11 cellular contexts compared by ENCODE assay signal in the genomic region with DNA sequence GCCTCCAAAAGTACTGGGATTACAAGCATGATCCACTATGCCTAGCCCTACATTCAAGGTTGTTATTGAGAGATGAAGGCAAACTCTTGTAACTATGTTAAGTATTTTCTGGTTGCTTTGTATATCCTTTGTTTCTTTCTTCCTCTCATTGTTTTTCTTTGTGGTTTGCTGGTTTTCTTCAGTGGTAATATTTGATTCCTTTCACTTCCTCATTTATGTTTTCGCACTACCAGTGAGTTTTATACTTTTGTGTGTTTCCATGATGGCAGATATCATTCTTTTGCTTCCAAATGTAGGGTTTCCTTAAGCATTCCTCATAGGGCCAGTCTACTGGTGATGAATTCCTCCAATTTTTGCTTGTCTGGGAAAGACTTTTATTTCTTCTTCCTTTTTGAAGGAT.
A peak's percentile ranks its signal among the peaks of the same experiment; 100 is the strongest.
DNase-seq lines count a peak whose midpoint lies in the region; ATAC-seq, FAIRE-seq and TF ChIP-seq lines count a peak whose summit lies in the region.
"Had no signal": no experiment of that assay in that cellular context is flagged by ENCODE, and none has a peak within 500 bp of the region (broad histone marks: within the 10 kb centered on the region; RNA-seq: fewer than 3 reads in every experiment).

No MANE protein-coding gene starts in this region.

- DNase-seq in CD1c-positive myeloid dendritic cell (ENCODE audit: extremely low spot score), result peak; percentile 19
- no peak for DNase-seq in T-cell
- DNase-seq in H54 (ENCODE audit: insufficient read length, low spot score), result no peak
- DNase-seq in neural progenitor cell (ENCODE audit: low spot score), result no peak
- no peak for DNase-seq in Caco-2
- DNase-seq in NCI-H526 (lab: John Stamatoyannopoulos, UW), result no peak
- DNase-seq: right lobe of liver, SHP77, tibial artery had no signal

- TF ChIP-seq CTCF in neural progenitor cell (IDR thresholded peaks at IDR 0.05) (no peak), Caco-2 (IDR thresholded peaks at IDR 0.05; ENCODE audit: insufficient read depth in 1 of 2, low read depth in 1 of 2, low read length in 1 of 2, severe bottlenecking in 1 of 2, unreplicated experiment in 1 of 2) (no peak)

- H3K27me3 Mint-ChIP-seq in T-cell (no peaks in the 10 kb centered on the region), neural progenitor cell (ENCODE audit: insufficient read depth, low read depth) (no peaks in the 10 kb centered on the region), Caco-2 (ENCODE audit: insufficient read depth, unreplicated experiment) (no peaks in the 10 kb centered on the region)

- CTCF ChIA-PET in T-cell (lab: Charles Lee), result interaction anchor here in 1 of 2 donors (1.0 kb wide), 1 partner anchor 22 kb away, joined by 3 read pairs; no protein-coding TSS in a partner anchor
- CTCF ChIA-PET in Caco-2 (lab: Charles Lee), result no interaction called here

- H3K9me3 Mint-ChIP-seq in T-cell (peaks cover 26 to 52% (median 33%) of the 10 kb centered on the region in 3 donors), neural progenitor cell (peaks cover 74% of the 10 kb centered on the region), Caco-2 (ENCODE audit: unreplicated experiment) (peaks cover 51% of the 10 kb centered on the region)

- H3K36me3 ChIP-seq in neural progenitor cell, result no peaks in the 10 kb centered on the region
- H3K36me3 ChIP-seq in Caco-2 (ENCODE audit: control insufficient read depth, insufficient read depth, low read length), result no peaks in the 10 kb centered on the region; the same call in 1 of the 2 replicates
- H3K36me3 ChIP-seq: right lobe of liver, tibial artery had no signal

- H3K4me1 Mint-ChIP-seq in T-cell, result peaks cover 73 to 90% (median 89%) of the 10 kb centered on the region in 3 donors
- H3K4me1 Mint-ChIP-seq in neural progenitor cell, result peaks cover 5% of the 10 kb centered on the region
- H3K4me1 Mint-ChIP-seq in Caco-2 (ENCODE audit: low read depth, unreplicated experiment), result peaks cover 15% of the 10 kb centered on the region

- no peak for FAIRE-seq in H54 (lab: Jason Lieb, UNC)

- H3K27me3 ChIP-seq in neural progenitor cell, result no peaks in the 10 kb centered on the region
- no peaks in the 10 kb centered on the region for H3K27me3 ChIP-seq in Caco-2 (replicated peaks; ENCODE audit: control insufficient read depth, insufficient read depth, low read length)
- H3K27me3 ChIP-seq: right lobe of liver, tibial artery had no signal

- H3K79me2 ChIP-seq in neural progenitor cell (ENCODE audit: low read depth), result peaks cover 97% of the 10 kb centered on the region

- intact Hi-C loops in Caco-2 (cut with micrococcal nuclease; ENCODE audit: unreplicated experiment), result no loop called here

- H4K20me1 ChIP-seq in neural progenitor cell (ENCODE audit: low read depth), result peaks cover 16% of the 10 kb centered on the region

- H3K4me2 ChIP-seq in neural progenitor cell, result no peak overlapping the region

- H3K9me3 ChIP-seq in neural progenitor cell (ENCODE audit: low read depth), result peaks cover 7% of the 10 kb centered on the region
- H3K9me3 ChIP-seq in Caco-2, result peaks cover 11% of the 10 kb centered on the region

- TF ChIP-seq POLR2A in H54 (IDR thresholded peaks at IDR 0.05; ENCODE audit: low read depth, low read length), result no peak

- H3F3A ChIP-seq in neural progenitor cell (ENCODE audit: low read depth), result no peaks in the 10 kb centered on the region

- peaks cover 66% of the 10 kb centered on the region for H3K36me3 Mint-ChIP-seq in T-cell
- H3K36me3 Mint-ChIP-seq in neural progenitor cell, result peaks cover 46% of the 10 kb centered on the region
- peaks cover 25% of the 10 kb centered on the region for H3K36me3 Mint-ChIP-seq in Caco-2 (ENCODE audit: insufficient read depth, unreplicated experiment)

- H3K27ac ChIP-seq in neural progenitor cell, result no peak overlapping the region
- H3K27ac ChIP-seq: right lobe of liver, tibial artery had no signal

- H3K4me3 Mint-ChIP-seq in T-cell (peak overlapping the region in 2 of 3 donors; percentile 4 to 21), neural progenitor cell (no peak overlapping the region), Caco-2 (ENCODE audit: unreplicated experiment) (no peak overlapping the region)

- H3K4me1 ChIP-seq in neural progenitor cell (peaks cover 7% of the 10 kb centered on the region), Caco-2 (no peaks in the 10 kb centered on the region)

- H3K4me3 ChIP-seq in neural progenitor cell (no peak overlapping the region), Caco-2 (ENCODE audit: low read depth, low read length) (no peak overlapping the region)
- H3K4me3 ChIP-seq: right lobe of liver, tibial artery had no signal

- no peak overlapping the region for H2AFZ ChIP-seq in neural progenitor cell (replicated peaks)

- BruUV-seq in Caco-2 (replicated peaks; lab: Mats Ljungman, UMichigan), result no TSS peak

- ATAC-seq in GM19351 (IDR thresholded peaks at IDR 0.05; ENCODE audit: unreplicated experiment), result peak; percentile 82
- ATAC-seq in HG03064 (IDR thresholded peaks at IDR 0.05; ENCODE audit: low read depth, unreplicated experiment), result peak; percentile 86
- ATAC-seq in T-cell (replicated peaks in 1 of 4), result peak; percentile 54 to 79 (median 69)
- ATAC-seq: right lobe of liver had no signal

- peak overlapping the region; percentile 45 to 83 for H3K27ac Mint-ChIP-seq in T-cell
- no peak overlapping the region for H3K27ac Mint-ChIP-seq in neural progenitor cell
- no peak overlapping the region for H3K27ac Mint-ChIP-seq in Caco-2 (ENCODE audit: unreplicated experiment)

- no peak overlapping the region for H3K9ac ChIP-seq in neural progenitor cell

- POLR2A ChIA-PET in T-cell (lab: Charles Lee) (interaction anchor here in 1 of 2 donors (0.7 kb wide), 1 partner anchor 45 kb away, joined by 4 read pairs; no protein-coding TSS in a partner anchor), Caco-2 (lab: Charles Lee) (no interaction called here)

Comparison
In these comparisons a context has a peak if more than half of its experiments do, and no peak if none do; other contexts are left out.
1. H3K27ac Mint-ChIP-seq: peak in T-cell (2 of 2); none in neural progenitor cell (single experiment) and Caco-2 (single experiment).
2. H3K4me3 Mint-ChIP-seq: peak in T-cell (2 of 3); none in neural progenitor cell (single experiment) and Caco-2 (single experiment).
3. Peak in every context shown above with its lines, with median percentiles within 50 percentile points of each other: ATAC-seq.